ENCODE assay signal across 15 cellular contexts in genomic region chr11:115276799-115277198, GRCh38.
"Had no signal": no experiment of that assay in that cellular context is flagged by ENCODE, and none has a peak within 500 bp of the region (broad histone marks: within the 10 kb centered on the region; RNA-seq: fewer than 3 reads in every experiment).

No MANE protein-coding gene starts in this region.

- H3K4me3 Mint-ChIP-seq: activated naive CD8-positive, alpha-beta T cell treated with anti-CD3 and anti-CD28 coated beads for 36 hours; activated T-cell treated with anti-CD3 and anti-CD28 coated beads, Interleukin-2, amount 50 U/mL, for 4 hours; endodermal cell; memory B cell; nephron had no signal

- H3K27me3 Mint-ChIP-seq: activated naive CD8-positive, alpha-beta T cell treated with anti-CD3 and anti-CD28 coated beads for 36 hours had no signal

- ATAC-seq: activated T-cell treated with anti-CD3 and anti-CD28 coated beads, Interleukin-2, amount 50 U/mL, for 4 hours; foreskin keratinocyte; left cardiac atrium; right cardiac atrium had no signal

- DNase-seq: activated CD4-positive, alpha-beta T cell treated with anti-CD3 and anti-CD28 coated beads for 1 hour; activated CD8-positive, alpha-beta memory T cell treated with anti-CD3 and anti-CD28 coated beads, Interleukin-2, amount 50 U/mL, for 48 hours; activated naive CD4-positive, alpha-beta T cell treated with Interleukin-2 at 50 U/mL for 16 hours; activated naive CD8-positive, alpha-beta T cell treated with anti-CD3 and anti-CD28 coated beads for 36 hours; activated T-cell treated with anti-CD3 and anti-CD28 coated beads, Interleukin-2, amount 50 U/mL, for 4 hours; endodermal cell; foreskin keratinocyte; left cardiac atrium; right cardiac atrium; stimulated activated CD4-positive, alpha-beta T cell treated with anti-CD3 and anti-CD28 coated beads, Interleukin-4, amount 100 ng/mL, for 24 hours; stimulated activated naive CD4-positive, alpha-beta T cell treated with Interleukin-2 at 50 U/mL for 16 hours; T-helper 9 cell had no signal

- H3K4me1 Mint-ChIP-seq: activated naive CD8-positive, alpha-beta T cell treated with anti-CD3 and anti-CD28 coated beads for 36 hours had no signal

- H3K27ac Mint-ChIP-seq: activated naive CD8-positive, alpha-beta T cell treated with anti-CD3 and anti-CD28 coated beads for 36 hours; activated T-helper 2 cell treated with anti-CD3 and anti-CD28 coated beads, Interferon-gamma antibody, Interleukin-2, Interleukin-4, amounts not matched to agents 10 μg/mL and 5 μg/mL and 100 μg/mL, durations not matched to agents 14 hours and 24 hours and 36 hours; endodermal cell; memory B cell had no signal

- H3K36me3 Mint-ChIP-seq: activated naive CD8-positive, alpha-beta T cell treated with anti-CD3 and anti-CD28 coated beads for 36 hours had no signal

- H3K9me3 Mint-ChIP-seq: activated T-cell treated with anti-CD3 and anti-CD28 coated beads, Interleukin-2, amount 50 U/mL, for 4 hours; activated T-helper 2 cell treated with anti-CD3 and anti-CD28 coated beads, Interferon-gamma antibody, Interleukin-2, Interleukin-4, amounts not matched to agents 10 μg/mL and 5 μg/mL and 100 μg/mL, durations not matched to agents 14 hours and 24 hours and 36 hours; endodermal cell; memory B cell; nephron had no signal
